ENCODE assay signal across 1 cellular context in the genomic region with DNA sequence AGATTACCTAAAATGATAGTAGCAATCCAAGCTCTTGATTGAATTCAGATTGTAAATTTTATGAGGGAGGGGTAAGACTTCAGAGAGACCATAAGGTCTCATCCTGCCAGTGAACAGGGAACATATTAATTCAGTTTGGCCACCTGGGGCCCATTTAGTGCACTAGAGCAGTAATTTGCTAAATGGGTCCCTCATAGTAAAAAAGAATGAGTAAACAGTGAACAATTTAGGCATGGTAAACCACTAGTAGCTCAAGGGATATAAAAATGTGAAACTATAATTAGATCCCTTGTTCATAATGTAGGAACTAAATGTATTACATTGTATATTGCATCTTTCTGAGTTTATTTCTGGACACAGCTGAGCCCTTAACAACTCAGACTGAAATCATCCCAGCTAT.
TF ChIP-seq lines count a peak whose summit lies in the region.

No MANE protein-coding gene starts in this region.

TF ChIP-seq in IMR-90, 13 proteins besides CTCF, POLR2A, EP300 and RAD21:
- TF ChIP-seq USF2 (IDR thresholded peaks at IDR 0.05; ENCODE audit: low read depth, low read length): no peak
- TF ChIP-seq MXI1 (IDR thresholded peaks at IDR 0.05; ENCODE audit: borderline replicate concordance, low read depth, low read length): no peak
- no peak for TF ChIP-seq CHD1 (IDR thresholded peaks at IDR 0.05; ENCODE audit: low read depth, low read length)
- TF ChIP-seq BHLHE40 (IDR thresholded peaks at IDR 0.05; ENCODE audit: low read depth, low read length): no peak
- TF ChIP-seq RFX5 (IDR thresholded peaks at IDR 0.05; ENCODE audit: low read depth, low read length): no peak
- TF ChIP-seq NFE2L2 (IDR thresholded peaks at IDR 0.05; ENCODE audit: low read depth, low read length): no peak
- TF ChIP-seq SMC3 (IDR thresholded peaks at IDR 0.05; ENCODE audit: low read depth, low read length): no peak
- TF ChIP-seq CEBPB (IDR thresholded peaks at IDR 0.05; ENCODE audit: low read depth, low read length): no peak
